ENCODE assay signal across 8 cellular contexts in the genomic region with DNA sequence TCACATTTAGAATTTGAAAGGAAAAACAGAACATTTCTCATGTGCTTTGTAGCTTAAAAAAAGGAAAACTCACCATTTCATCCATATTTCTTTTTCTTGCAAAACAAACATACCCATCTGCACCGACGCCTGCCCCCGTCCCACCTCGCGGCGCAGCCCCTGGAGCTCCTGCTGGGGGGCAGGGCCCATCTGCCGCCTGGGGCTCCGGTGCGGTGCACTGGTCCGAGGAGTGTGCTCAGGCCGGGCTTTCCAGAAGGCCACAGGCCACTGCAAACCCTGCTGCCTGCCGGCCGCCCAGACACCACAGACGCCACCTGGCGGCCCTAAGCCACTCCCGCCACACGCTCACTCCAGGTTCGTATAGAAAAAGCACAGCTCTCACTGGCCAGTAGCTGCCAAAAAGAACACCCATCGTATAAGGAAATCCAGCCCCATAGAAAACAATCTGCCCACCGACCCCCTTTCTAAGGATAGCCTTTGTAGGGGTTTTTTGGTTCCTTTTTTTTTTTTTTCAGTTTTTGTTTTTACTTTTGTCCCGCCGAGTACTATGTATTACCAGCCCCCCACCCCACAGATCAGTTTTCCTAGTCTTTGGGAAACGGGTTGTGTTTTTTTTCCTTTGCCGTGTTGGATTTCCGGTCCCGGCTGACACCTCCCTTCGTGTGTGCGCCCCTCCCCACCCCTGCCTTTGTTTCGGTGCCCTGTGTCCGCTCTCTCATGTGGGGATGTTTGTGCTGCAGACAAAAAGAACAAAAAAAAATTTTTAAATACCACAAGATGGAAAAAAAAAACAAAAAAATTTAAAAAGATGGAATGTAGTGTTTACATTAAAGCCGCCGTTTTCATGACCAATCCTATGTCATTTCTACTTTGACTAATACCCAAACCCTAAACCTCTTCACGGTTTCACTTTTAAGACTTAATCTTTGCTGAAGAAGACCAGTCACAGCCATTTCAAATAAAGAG.
DNase-seq lines count a peak whose midpoint lies in the region; ATAC-seq, FAIRE-seq and TF ChIP-seq lines count a peak whose summit lies in the region.

No MANE protein-coding gene starts in this region.

- ATAC-seq in HG02588 (IDR thresholded peaks at IDR 0.05; ENCODE audit: unreplicated experiment) = peak; percentile 90

- no peaks in the 10 kb centered on the region for H3K36me3 ChIP-seq in kidney (ENCODE audit: control insufficient read depth in 1 of 2, insufficient read depth in 2 of 2, low read length in 2 of 2)

- FAIRE-seq in kidney (lab: Jason Lieb, UNC) = peak; percentile 74

- DNase-seq in NAMALWA (ENCODE audit: low spot score) (peak; percentile 81), choroid plexus epithelial cell (ENCODE audit: low read depth) (peak; percentile 92), kidney (peak; percentile 90), OCI-M2 (lab: John Stamatoyannopoulos, UW; ENCODE audit: unreplicated experiment) (no peak)
- peak; percentile 7 for DNase-seq in activated CD4-positive, CD25-positive, alpha-beta regulatory T cell treated with anti-CD3 and anti-CD28 coated beads, Interleukin-2, amount 50 U/mL, for 16 hours (ENCODE audit: low read depth, low spot score)
- peak; percentile 26 for DNase-seq in stimulated activated CD4-positive, alpha-beta T cell treated with anti-CD3 and anti-CD28 coated beads, Interleukin-15, amount 100 ng/mL, for 1 hour (ENCODE audit: low read depth in 1 of 2, low spot score in 1 of 2)

- TF ChIP-seq CTCF in GM12872 (IDR thresholded peaks at IDR 0.05; ENCODE audit: insufficient read depth, low read depth, low read length) (peak; percentile 91), choroid plexus epithelial cell (conservative IDR thresholded peaks at IDR 0.05; ENCODE audit: low read depth, low read length) (peak; percentile 88), kidney (IDR thresholded peaks at IDR 0.05; ENCODE audit: borderline replicate concordance, extremely low read depth, insufficient read depth) (peak; percentile 74)

- H3K9me3 ChIP-seq in kidney (ENCODE audit: control insufficient read depth in 1 of 2, low read length in 2 of 2) = no peaks in the 10 kb centered on the region

- H3K27ac ChIP-seq in kidney (ENCODE audit: low read depth in 2 of 2, low read length in 2 of 2) = peak overlapping the region in 1 of 2 donors; percentile 69

- H3K4me1 ChIP-seq in kidney (ENCODE audit: control insufficient read depth in 1 of 2, insufficient read depth in 1 of 2, low read depth in 1 of 2, low read length in 2 of 2) = peaks cover 7 to 8% of the 10 kb centered on the region in 2 donors

- peak overlapping the region; percentile 59 for H3K4me3 ChIP-seq in choroid plexus epithelial cell (ENCODE audit: low read depth, low read length)
- peak overlapping the region; percentile 63 to 68 for H3K4me3 ChIP-seq in kidney (ENCODE audit: low read length in 2 of 2)

- intact Hi-C loops in kidney (cut with DNase I) = no loop called here

- peak overlapping the region; percentile 69 to 72 for H3K9ac ChIP-seq in kidney (ENCODE audit: low read length in 2 of 2)
